Comparison of ENCODE assay signal across 12 cellular contexts in the genomic region with DNA sequence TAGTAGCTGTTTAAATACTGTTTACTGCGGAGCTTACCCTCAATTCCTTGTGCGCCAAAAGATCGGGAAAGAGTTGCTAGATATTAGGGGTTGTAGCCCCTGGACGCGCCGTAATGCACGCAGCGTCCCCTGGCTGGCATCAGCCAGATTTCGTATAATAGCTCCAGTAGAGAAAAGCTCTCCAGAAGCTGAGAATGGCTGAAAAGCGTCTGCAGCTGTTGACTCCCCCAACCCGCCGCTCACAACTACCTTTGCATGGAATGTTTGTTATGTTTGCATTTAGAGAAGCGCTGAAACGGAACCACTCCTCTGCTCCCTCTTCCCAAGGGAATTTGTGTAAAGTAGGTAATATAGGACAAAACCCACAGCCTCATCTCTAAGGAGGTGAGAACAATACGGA. TPM values are rescaled to one million over a fixed set of nuclear protein-coding genes. Genes with fewer than 3 reads are reported as not detected.
A peak's percentile ranks its signal among the peaks of the same experiment; 100 is the strongest.
DNase-seq lines count a peak whose midpoint lies in the region; ATAC-seq and TF ChIP-seq lines count a peak whose summit lies in the region.
"Had no signal": no experiment of that assay in that cellular context is flagged by ENCODE, and none has a peak within 500 bp of the region (broad histone marks: within the 10 kb centered on the region; RNA-seq: fewer than 3 reads in every experiment).

No MANE protein-coding gene starts in this region.

- peaks cover 37% of the 10 kb centered on the region for H3K4me1 Mint-ChIP-seq in T-helper 17 cell

- H3K27me3 Mint-ChIP-seq in T-helper 17 cell: no peaks in the 10 kb centered on the region

- H3K27me3 ChIP-seq in AG04450 (ENCODE audit: control insufficient read depth, insufficient read depth, low read length) (no peaks in the 10 kb centered on the region), iPS-20b (ENCODE audit: insufficient read depth, low read length) (peaks cover 27% of the 10 kb centered on the region), Peyer's patch (no peaks in the 10 kb centered on the region)
- H3K27me3 ChIP-seq: transverse colon had no signal

- peaks cover 6% of the 10 kb centered on the region for H3K36me3 Mint-ChIP-seq in T-helper 17 cell (ENCODE audit: low read depth)

- H3K9me3 ChIP-seq in AG04450 (ENCODE audit: control insufficient read depth, insufficient read depth, low read length) (no peaks in the 10 kb centered on the region), T-helper 17 cell (ENCODE audit: control insufficient read depth, low read length, poor library complexity, severe bottlenecking) (no peaks in the 10 kb centered on the region), iPS-20b (ENCODE audit: insufficient read depth, low read depth, low read length) (no peaks in the 10 kb centered on the region), Peyer's patch (no peaks in the 10 kb centered on the region)
- H3K9me3 ChIP-seq: left ventricle myocardium inferior, psoas muscle, transverse colon had no signal

- H3K27ac Mint-ChIP-seq in T-helper 17 cell: peak overlapping the region; percentile 95

- no peaks in the 10 kb centered on the region for H3K36me3 ChIP-seq in iPS-20b (ENCODE audit: insufficient read depth, low read depth, low read length)
- no peaks in the 10 kb centered on the region for H3K36me3 ChIP-seq in Peyer's patch
- H3K36me3 ChIP-seq: left ventricle myocardium inferior, transverse colon had no signal

- ATAC-seq in T-helper 17 cell (no peak), GM18502 (IDR thresholded peaks at IDR 0.05; ENCODE audit: poor library complexity, unreplicated experiment) (no peak)
- ATAC-seq: psoas muscle had no signal

- DNase-seq in AG04450 (ENCODE audit: low read depth, low spot score): no peak
- peak; percentile 75 for DNase-seq in ELF-1 (ENCODE audit: low read depth, low spot score)
- no peak for DNase-seq in T-helper 17 cell
- no peak for DNase-seq in Peyer's patch
- DNase-seq in DMS53 treated with DMSO at 0.1 percent for 48 hours (lab: John Stamatoyannopoulos, UW; ENCODE audit: unreplicated experiment): no peak
- DNase-seq in GM19240 (ENCODE audit: insufficient read length, low spot score): no peak
- DNase-seq: left ventricle myocardium inferior, PC-9, psoas muscle, transverse colon had no signal

- CTCF ChIA-PET in AG04450 (lab: Charles Lee): interaction anchor here (0.6 to 1.5 kb wide), 6 partner anchors 9 to 105 kb away, joined by 3 to 6 read pairs (median 3); no protein-coding TSS in a partner anchor

- H3K27ac ChIP-seq in AG04450 (ENCODE audit: low read depth, low read length) (no peak overlapping the region), iPS-20b (ENCODE audit: low read length) (no peak overlapping the region), Peyer's patch (no peak overlapping the region)
- H3K27ac ChIP-seq: left ventricle myocardium inferior, PC-9, psoas muscle, transverse colon had no signal

- peak overlapping the region; percentile 7 for H3K4me3 Mint-ChIP-seq in T-helper 17 cell

- H3K4me3 ChIP-seq in AG04450 (ENCODE audit: low read depth, low read length) (no peak overlapping the region), iPS-20b (ENCODE audit: low read length) (peak overlapping the region; percentile 48), Peyer's patch (no peak overlapping the region)
- H3K4me3 ChIP-seq: left ventricle myocardium inferior, PC-9, psoas muscle, transverse colon had no signal

- TF ChIP-seq POLR2A in Peyer's patch (IDR thresholded peaks at IDR 0.05): no peak

- H3K9ac ChIP-seq in iPS-20b (ENCODE audit: low read depth, low read length): peak overlapping the region; percentile 45; the same call in 1 of the 2 replicates

- H3K4me1 ChIP-seq in iPS-20b (ENCODE audit: insufficient read depth, low read length) (peaks cover 18% of the 10 kb centered on the region; the same call in 1 of the 2 replicates), Peyer's patch (no peaks in the 10 kb centered on the region)
- H3K4me1 ChIP-seq: psoas muscle, transverse colon had no signal

- POLR2A ChIA-PET in AG04450 (lab: Yijun Ruan, JAX): no interaction called here

- TF ChIP-seq CTCF in AG04450 (IDR thresholded peaks at IDR 0.05; ENCODE audit: low read depth, low read length) (peak; percentile 34), Peyer's patch (IDR thresholded peaks at IDR 0.05) (no peak)

RNA-seq across cellular contexts. Expression of a gene that starts 3.7 kb away (rescaled TPM):
- polyA plus RNA-seq in AG04450 (2011; rRNA removed): 20.7 and 26.4 TPM in 2 replicates
- polyA minus RNA-seq in AG04450 (2011; rRNA and poly(A)+ RNA removed): 17.2 and 28.4 TPM in 2 replicates
- 10 to 100 TPM; 86.3 to 92.6 TPM for total RNA-seq in T-helper 17 cell
- total RNA-seq in Peyer's patch: 10 to 100 TPM in 2 of 4 donors, 1 to 10 TPM in 2; 5.6 to 34.7 (median 10.4) TPM
